Comparison of ENCODE assay signal across 21 cellular contexts in genomic region chr10:119116326-119116951, GRCh38.
"Had no signal": no experiment of that assay in that cellular context is flagged by ENCODE, and none has a peak within 500 bp of the region (broad histone marks: within the 10 kb centered on the region; RNA-seq: fewer than 3 reads in every experiment).

No MANE protein-coding gene starts in this region.

- H3K4me3 Mint-ChIP-seq: activated naive CD4-positive, alpha-beta T cell treated with anti-CD3 and anti-CD28 coated beads, Interleukin-2, amount 50 U/mL, for 24 hours; activated T-cell treated with anti-CD3 and anti-CD28 coated beads, Interleukin-2, amount 50 U/mL, for 24 hours; brain; natural killer cell; stimulated activated naive CD8-positive, alpha-beta T cell treated with anti-CD3 and anti-CD28 coated beads, Interleukin-15, amount 100 ng/mL, for 72 hours had no signal

- H3K9me2 ChIP-seq: SK-N-SH had no signal

- H3K27me3 ChIP-seq: gastroesophageal sphincter, heart right ventricle, left lung, testis, upper lobe of right lung had no signal

- H3K9me3 ChIP-seq: gastroesophageal sphincter, heart right ventricle, left lung, SK-N-SH, testis, upper lobe of right lung had no signal

- H3K4me3 ChIP-seq: gastroesophageal sphincter, heart right ventricle, left lung, testis, upper lobe of right lung had no signal

- H3K27me3 Mint-ChIP-seq: activated naive CD4-positive, alpha-beta T cell treated with anti-CD3 and anti-CD28 coated beads, Interleukin-2, amount 50 U/mL, for 24 hours; activated T-cell treated with anti-CD3 and anti-CD28 coated beads, Interleukin-2, amount 50 U/mL, for 24 hours; brain; stimulated activated naive CD8-positive, alpha-beta T cell treated with anti-CD3 and anti-CD28 coated beads, Interleukin-15, amount 100 ng/mL, for 72 hours had no signal

- H3K4me1 Mint-ChIP-seq: brain had no signal

- H3K9me3 Mint-ChIP-seq: activated naive CD4-positive, alpha-beta T cell treated with anti-CD3 and anti-CD28 coated beads, Interleukin-2, amount 50 U/mL, for 24 hours; activated T-cell treated with anti-CD3 and anti-CD28 coated beads, Interleukin-2, amount 50 U/mL, for 24 hours; brain; natural killer cell; stimulated activated naive CD8-positive, alpha-beta T cell treated with anti-CD3 and anti-CD28 coated beads, Interleukin-15, amount 100 ng/mL, for 72 hours had no signal

- H3K27ac ChIP-seq: epithelial cell of prostate, gastroesophageal sphincter, heart right ventricle, left lung, testis, upper lobe of right lung had no signal

- H3K4me1 ChIP-seq: upper lobe of right lung had no signal

- H3K9ac ChIP-seq: SK-N-SH had no signal

- H3K4me2 ChIP-seq: SK-N-SH had no signal

- H3K27ac Mint-ChIP-seq: activated naive CD4-positive, alpha-beta T cell treated with anti-CD3 and anti-CD28 coated beads, Interleukin-2, amount 50 U/mL, for 24 hours; activated T-cell treated with anti-CD3 and anti-CD28 coated beads, Interleukin-2, amount 50 U/mL, for 24 hours; natural killer cell had no signal

- DNase-seq: activated CD4-positive, alpha-beta T cell treated with anti-CD3 and anti-CD28 coated beads, Interleukin-2, amount 50 U/mL, for 4 hours; activated CD4-positive, CD25-positive, alpha-beta regulatory T cell treated with anti-CD3 and anti-CD28 coated beads, Interleukin-2, amount 50 U/mL, for 72 hours; activated effector memory CD4-positive, alpha-beta T cell treated with Interleukin-2 at 50 U/mL for 16 hours; activated T-cell treated with anti-CD3 and anti-CD28 coated beads, Interleukin-2, amount 50 U/mL, for 24 hours; cerebellar nuclear complex; dermis blood vessel endothelial cell; heart right ventricle; islet precursor cell; left lung; natural killer cell; posterior cingulate gyrus; SK-N-SH; stimulated activated naive CD8-positive, alpha-beta T cell treated with anti-CD3 and anti-CD28 coated beads, Interleukin-15, amount 100 ng/mL, for 72 hours; T-helper 1 cell; T1000; testis; upper lobe of right lung had no signal
